ENCODE assay signal across 23 cellular contexts in genomic region chr18:75317300-75317699, GRCh38.
DNase-seq lines count a peak whose midpoint lies in the region; ATAC-seq, FAIRE-seq and TF ChIP-seq lines count a peak whose summit lies in the region.
"Had no signal": no experiment of that assay in that cellular context is flagged by ENCODE, and none has a peak within 500 bp of the region (broad histone marks: within the 10 kb centered on the region; RNA-seq: fewer than 3 reads in every experiment).

No MANE protein-coding gene starts in this region.

- peak overlapping the region; percentile 28 for H3K4me3 Mint-ChIP-seq in stimulated activated memory B cell treated with anti-CD40 and anti-IgM and Interleukin-4, amounts not matched to agents 10 μg/mL and 1 μg/mL and 100 μg/mL, for 72 hours
- H3K4me3 Mint-ChIP-seq in T-helper 17 cell = no peak overlapping the region
- H3K4me3 Mint-ChIP-seq: CD4-positive, alpha-beta memory T cell; HFFc6 had no signal

- H3K36me3 ChIP-seq in OCI-LY3 (replicated peaks; ENCODE audit: low read depth, low read length) (peaks cover 14% of the 10 kb centered on the region), GM12878 (ENCODE audit: control insufficient read depth in 2 of 2, insufficient read depth in 2 of 2, low read length in 1 of 2) (no peaks in the 10 kb centered on the region)
- H3K36me3 ChIP-seq: HAP-1 had no signal

- H3K27ac Mint-ChIP-seq in stimulated activated memory B cell treated with anti-CD40 and anti-IgM and Interleukin-4, amounts not matched to agents 10 μg/mL and 1 μg/mL and 100 μg/mL, for 72 hours = no peak overlapping the region
- H3K27ac Mint-ChIP-seq in T-helper 17 cell = no peak overlapping the region
- H3K27ac Mint-ChIP-seq: CD4-positive, alpha-beta memory T cell; HFFc6 had no signal

- H3K27me3 Mint-ChIP-seq in stimulated activated memory B cell treated with anti-CD40 and anti-IgM and Interleukin-4, amounts not matched to agents 10 μg/mL and 1 μg/mL and 100 μg/mL, for 72 hours = peaks cover 53% of the 10 kb centered on the region
- peaks cover 33% of the 10 kb centered on the region for H3K27me3 Mint-ChIP-seq in T-helper 17 cell

- no peaks in the 10 kb centered on the region for H3K9me3 Mint-ChIP-seq in stimulated activated memory B cell treated with anti-CD40 and anti-IgM and Interleukin-4, amounts not matched to agents 10 μg/mL and 1 μg/mL and 100 μg/mL, for 72 hours
- H3K9me3 Mint-ChIP-seq: CD4-positive, alpha-beta memory T cell; HFFc6 had no signal

- peak overlapping the region; percentile 84 for H3K4me2 ChIP-seq in OCI-LY3 (ENCODE audit: low read length)
- H3K4me2 ChIP-seq in GM12878 (ENCODE audit: control insufficient read depth, insufficient read depth) = no peak overlapping the region
- H3K4me2 ChIP-seq: A549 had no signal

- TF ChIP-seq EP300 in GM12878 (IDR thresholded peaks at IDR 0.05; ENCODE audit: borderline replicate concordance in 1 of 2, control insufficient read depth in 1 of 2, low read depth in 2 of 2, low read length in 2 of 2) = no peak

- BruUV-seq in GM12878 (replicated peaks; lab: Mats Ljungman, UMichigan) = no TSS peak

- RAD21 ChIA-PET in GM12878 (lab: Charles Lee; ENCODE audit: unreplicated experiment) = no interaction called here

- 73% methylated on average over 17 of the region's 17 CpGs for WGBS in GM12878 (ENCODE audit: insufficient coverage, insufficient replicate concordance, low lambda C conversion rate, missing lambda C conversion rate)

- no peak for DNase-seq in GM12891 (ENCODE audit: insufficient read length, low spot score)
- DNase-seq in GM12878 (ENCODE audit: low read depth, low spot score) = no peak
- DNase-seq in NCI-H774 (lab: John Stamatoyannopoulos, UW) = no peak
- no peak for DNase-seq in T-helper 17 cell
- no peak for DNase-seq in NCI-H2171 treated with DMSO at 0.1 percent for 48 hours (lab: John Stamatoyannopoulos, UW)
- DNase-seq: 8988T; ACHN; AML-193; C1 segment of cervical spinal cord; Calu3; CD4-positive, alpha-beta memory T cell; COR-L47; DMS53; DMS79 treated with DMSO at 0.1 percent for 48 hours; GF-D8; GOT3; HFFc6 had no signal

- H3K27ac ChIP-seq in OCI-LY3 (ENCODE audit: low read length) (peak overlapping the region; percentile 87), GM12878 (ENCODE audit: control insufficient read depth, insufficient read depth) (no peak overlapping the region; the same call in 1 of the 2 replicates)
- H3K27ac ChIP-seq: A549 had no signal

- H3K79me2 ChIP-seq in OCI-LY3 (ENCODE audit: low read length) = no peaks in the 10 kb centered on the region
- no peaks in the 10 kb centered on the region for H3K79me2 ChIP-seq in GM12878 (ENCODE audit: control insufficient read depth, insufficient read depth, low read length)

- FAIRE-seq in GM12891 (lab: Jason Lieb, UNC) (peak; percentile 9), GM12878 (lab: Jason Lieb, UNC) (no peak)
- FAIRE-seq: A549, GM18507, H54 had no signal

- H3K4me1 ChIP-seq in OCI-LY3 (ENCODE audit: low read length) = peaks cover 59% of the 10 kb centered on the region
- H3K4me1 ChIP-seq in GM12878 (ENCODE audit: control insufficient read depth, insufficient read depth, low read length) = no peaks in the 10 kb centered on the region
- H3K4me1 ChIP-seq: A549, HAP-1 had no signal

- H3K4me3 ChIP-seq in OCI-LY3 (ENCODE audit: low read length) = peak overlapping the region; percentile 65
- no peak overlapping the region for H3K4me3 ChIP-seq in GM12878
- H3K4me3 ChIP-seq: A549, HAP-1 had no signal

- H2AFZ ChIP-seq in OCI-LY3 (ENCODE audit: low read depth, low read length) = peak overlapping the region; percentile 2
- H2AFZ ChIP-seq in GM12878 (ENCODE audit: control insufficient read depth, low read depth, low read length) = no peak overlapping the region

- SMC1A ChIA-PET in GM12878 (lab: Charles Lee; ENCODE audit: uncharacterized antibody, unreplicated experiment) = interaction anchor here (1.5 kb wide), 1 partner anchor 162 kb away, joined by 3 read pairs; no protein-coding TSS in a partner anchor

- no peaks in the 10 kb centered on the region for H3K27me3 ChIP-seq in OCI-LY3 (ENCODE audit: low read depth, low read length)
- no peaks in the 10 kb centered on the region for H3K27me3 ChIP-seq in GM12878 (replicated peaks in 1 of 2; ENCODE audit: control insufficient read depth in 2 of 2, insufficient read depth in 2 of 2, low read length in 1 of 2)

- no peaks in the 10 kb centered on the region for H3K4me1 Mint-ChIP-seq in stimulated activated memory B cell treated with anti-CD40 and anti-IgM and Interleukin-4, amounts not matched to agents 10 μg/mL and 1 μg/mL and 100 μg/mL, for 72 hours
- peaks cover 2% of the 10 kb centered on the region for H3K4me1 Mint-ChIP-seq in T-helper 17 cell
- H3K4me1 Mint-ChIP-seq: CD4-positive, alpha-beta memory T cell had no signal

- TF ChIP-seq CTCF in OCI-LY3 (IDR thresholded peaks at IDR 0.05; ENCODE audit: low read depth, low read length) (no peak), GM12878 (IDR thresholded peaks at IDR 0.05 in 2 of 3, conservative IDR thresholded peaks at IDR 0.05 in 1 of 3; ENCODE audit: control insufficient read depth in 2 of 3, extremely low read depth in 1 of 3, insufficient read depth in 1 of 3, low read depth in 3 of 3, low read length in 3 of 3) (no peak)

- CTCF ChIA-PET in GM12878 (lab: Yijun Ruan, JAX) = interaction anchor here (0.9 kb wide), 1 partner anchor 161 kb away, joined by 3 read pairs; no protein-coding TSS in a partner anchor

- TF ChIP-seq RAD21 in GM12878 (IDR thresholded peaks at IDR 0.05; ENCODE audit: insufficient read depth, low read depth, low read length) = no peak

- TF ChIP-seq POLR2A in GM12891 (IDR thresholded peaks at IDR 0.05; ENCODE audit: low read depth, low read length) (no peak), GM12878 (IDR thresholded peaks at IDR 0.05; ENCODE audit: low read depth, low read length) (no peak)

- H4K20me1 ChIP-seq in OCI-LY3 (ENCODE audit: insufficient read depth, low read length) (no peaks in the 10 kb centered on the region), GM12878 (ENCODE audit: control insufficient read depth, insufficient read depth) (no peaks in the 10 kb centered on the region)

- peak overlapping the region; percentile 86 for H3K9ac ChIP-seq in OCI-LY3 (ENCODE audit: low read length)
- no peak overlapping the region for H3K9ac ChIP-seq in GM12878 (ENCODE audit: control insufficient read depth, insufficient read depth, low read length)

- ATAC-seq in GM12878 (no peak), T-helper 17 cell (no peak)
- no peak for ATAC-seq in stimulated activated memory B cell treated with anti-CD40 and anti-IgM and Interleukin-4, amounts not matched to agents 10 μg/mL and 1 μg/mL and 100 μg/mL, for 72 hours
- ATAC-seq: A549 had no signal

- POLR2A ChIA-PET in GM12878 (lab: Charles Lee) = no interaction called here

- no peaks in the 10 kb centered on the region for H3K36me3 Mint-ChIP-seq in stimulated activated memory B cell treated with anti-CD40 and anti-IgM and Interleukin-4, amounts not matched to agents 10 μg/mL and 1 μg/mL and 100 μg/mL, for 72 hours
- no peaks in the 10 kb centered on the region for H3K36me3 Mint-ChIP-seq in T-helper 17 cell (ENCODE audit: low read depth)
- H3K36me3 Mint-ChIP-seq: CD4-positive, alpha-beta memory T cell had no signal

- intact Hi-C loops in GM12878 (cut with micrococcal nuclease; ENCODE audit: unreplicated experiment) = no loop called here

- in situ Hi-C loops in GM12878 (cut with MboI) = no loop called here

- H3K9me3 ChIP-seq in OCI-LY3 (ENCODE audit: insufficient read depth, low read length) (no peaks in the 10 kb centered on the region), GM12878 (replicated peaks; ENCODE audit: control insufficient read depth, insufficient read depth, low read length) (no peaks in the 10 kb centered on the region; the same call in 2 of the 3 replicates), T-helper 17 cell (ENCODE audit: control insufficient read depth, low read length, poor library complexity, severe bottlenecking) (no peaks in the 10 kb centered on the region)
- H3K9me3 ChIP-seq: A549, HAP-1 had no signal

TF ChIP-seq in GM12891, 5 proteins besides CTCF, POLR2A, EP300 and RAD21:
- TF ChIP-seq SPI1 (IDR thresholded peaks at IDR 0.05; ENCODE audit: low read depth, low read length) (peak; percentile 66), PAX5 (IDR thresholded peaks at IDR 0.05; ENCODE audit: insufficient read depth, low read length, severe bottlenecking) (no peak), POLR2AphosphoS5 (IDR thresholded peaks at IDR 0.05; ENCODE audit: low read depth, low read length) (no peak), TAF1 (IDR thresholded peaks at IDR 0.05; ENCODE audit: low read depth, low read length) (no peak), POU2F2 (IDR thresholded peaks at IDR 0.05; ENCODE audit: low read depth, low read length) (no peak)

TF ChIP-seq in GM12878, 131 proteins besides CTCF, POLR2A, EP300 and RAD21 (continues in another document):
- TF ChIP-seq HCFC1 (IDR thresholded peaks at IDR 0.05; ENCODE audit: low read length) (no peak), USF1 (IDR thresholded peaks at IDR 0.05; ENCODE audit: borderline replicate concordance, extremely low read length, insufficient read depth, low read depth, low read length) (no peak), ZBTB33 (IDR thresholded peaks at IDR 0.05) (0 out of 2 replicates have a peak, but pooled peaks have one; percentile 56), TARDBP (IDR thresholded peaks at IDR 0.05; ENCODE audit: borderline replicate concordance) (no peak)
